ENCODE assay signal across 16 cellular contexts in the genomic region with DNA sequence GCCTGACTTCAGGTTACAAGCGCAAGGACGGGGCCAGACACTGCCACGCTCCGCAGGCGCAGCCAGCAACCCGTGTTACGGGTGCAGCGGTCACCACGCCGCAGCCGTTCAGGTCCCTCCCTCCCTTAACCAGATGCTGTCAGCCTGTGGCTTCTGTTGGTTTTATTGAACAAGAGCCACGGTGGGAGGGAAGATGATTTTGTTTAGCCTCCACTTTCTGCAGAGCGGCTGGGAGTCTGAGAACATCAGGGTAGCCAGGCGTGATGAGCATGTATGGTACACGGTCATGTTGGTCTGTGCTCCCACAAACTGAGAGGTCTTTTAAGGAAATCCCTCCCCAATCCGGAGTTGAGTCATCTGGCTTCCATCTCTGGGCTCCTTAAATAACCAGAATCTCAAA. TPM values are rescaled to one million over a fixed set of nuclear protein-coding genes. Genes with fewer than 3 reads are reported as not detected.
DNase-seq lines count a peak whose midpoint lies in the region; ATAC-seq, FAIRE-seq and TF ChIP-seq lines count a peak whose summit lies in the region.
"Had no signal": no experiment of that assay in that cellular context is flagged by ENCODE, and none has a peak within 500 bp of the region (broad histone marks: within the 10 kb centered on the region; RNA-seq: fewer than 3 reads in every experiment).

No MANE protein-coding gene starts in this region.

- FAIRE-seq in astrocyte (lab: Jason Lieb, UNC), result no peak
- FAIRE-seq: bronchial epithelial cell had no signal

- intact Hi-C loops in right cardiac atrium (cut with DNase I) (no loop called here), left cardiac atrium (cut with DNase I) (no loop called here), vagina (cut with DNase I) (no loop called here)

- WGBS in right cardiac atrium, result 54% methylated on average over 16 of the region's 16 CpGs

- peak overlapping the region; percentile 5 for H3K27ac ChIP-seq in right cardiac atrium (ENCODE audit: low read length)
- no peak overlapping the region for H3K27ac ChIP-seq in astrocyte (ENCODE audit: low read depth, low read length)
- H3K27ac ChIP-seq in vagina, result no peak overlapping the region
- H3K27ac ChIP-seq: lower lobe of right lung had no signal

- no peak overlapping the region for H3K9ac ChIP-seq in astrocyte (ENCODE audit: low read length)

- no peaks in the 10 kb centered on the region for H3K36me3 ChIP-seq in astrocyte (ENCODE audit: insufficient read depth, low read length)
- no peaks in the 10 kb centered on the region for H3K36me3 ChIP-seq in vagina
- H3K36me3 ChIP-seq: lower lobe of right lung had no signal

- H2AFZ ChIP-seq in astrocyte (ENCODE audit: low read depth, low read length), result no peak overlapping the region

- H3K27me3 ChIP-seq in right cardiac atrium (ENCODE audit: control insufficient read depth, insufficient read depth) (no peaks in the 10 kb centered on the region), astrocyte (ENCODE audit: insufficient read depth, low read length) (peaks cover 5% of the 10 kb centered on the region), vagina (no peaks in the 10 kb centered on the region)

- H3K79me2 ChIP-seq in astrocyte (ENCODE audit: insufficient read depth, low read length), result no peaks in the 10 kb centered on the region

- no peaks in the 10 kb centered on the region for H3K4me1 ChIP-seq in right cardiac atrium (ENCODE audit: control insufficient read depth, insufficient read depth, low read length)
- peaks cover 6% of the 10 kb centered on the region for H3K4me1 ChIP-seq in astrocyte (ENCODE audit: insufficient read depth, low read length)
- H3K4me1 ChIP-seq in vagina, result peaks cover 9% of the 10 kb centered on the region
- H3K4me1 ChIP-seq: lower lobe of right lung had no signal

- H3K4me1 Mint-ChIP-seq in astrocyte (ENCODE audit: low read depth, unreplicated experiment), result peaks cover 6% of the 10 kb centered on the region
- H3K4me1 Mint-ChIP-seq: activated naive CD8-positive, alpha-beta T cell treated with anti-CD3 and anti-CD28 coated beads for 36 hours had no signal

- no peaks in the 10 kb centered on the region for H3K9me3 ChIP-seq in right cardiac atrium (ENCODE audit: control insufficient read depth, low read length)
- H3K9me3 ChIP-seq in astrocyte (ENCODE audit: insufficient read depth, low read depth, low read length), result no peaks in the 10 kb centered on the region
- no peaks in the 10 kb centered on the region for H3K9me3 ChIP-seq in vagina
- H3K9me3 ChIP-seq: lower lobe of right lung had no signal

- H3K4me3 ChIP-seq in right cardiac atrium (ENCODE audit: low read length) (no peak overlapping the region), astrocyte (ENCODE audit: insufficient read depth, low read depth, low read length) (no peak overlapping the region), vagina (no peak overlapping the region)
- H3K4me3 ChIP-seq: lower lobe of right lung had no signal

- TF ChIP-seq CTCF in astrocyte (IDR thresholded peaks at IDR 0.05; ENCODE audit: insufficient read depth, low read depth, low read length), result no peak
- TF ChIP-seq CTCF in vagina (IDR thresholded peaks at IDR 0.05), result no peak

- DNase-seq in right cardiac atrium, result peak in 1 of 3 donors; percentile 47
- no peak for DNase-seq in left cardiac atrium
- DNase-seq in astrocyte (ENCODE audit: low read depth), result peak; percentile 30
- peak; percentile 11 for DNase-seq in kidney tubule cell (ENCODE audit: low spot score)
- no peak for DNase-seq in vagina (ENCODE audit: extremely low spot score in 2 of 2)
- DNase-seq in activated CD4-positive, alpha-beta T cell treated with anti-CD3 and anti-CD28 coated beads, Interleukin-2, amount 50 U/mL, for 4 hours, result no peak
- DNase-seq: activated CD8-positive, alpha-beta T cell treated with anti-CD3 and anti-CD28 coated beads, Interleukin-2, amount 10 ng/mL, durations not matched to agents 7 days and 5 days; activated naive CD8-positive, alpha-beta T cell treated with anti-CD3 and anti-CD28 coated beads for 36 hours; activated T-cell treated with anti-CD3 and anti-CD28 coated beads, Interleukin-2, amount 50 U/mL, for 72 hours; Calu3; lower lobe of right lung; naive B cell; NCI-H1048 had no signal

- TF ChIP-seq POLR2A in vagina (IDR thresholded peaks at IDR 0.05), result no peak

- H3K9me3 Mint-ChIP-seq in astrocyte (ENCODE audit: unreplicated experiment), result no peaks in the 10 kb centered on the region
- H3K9me3 Mint-ChIP-seq: activated naive CD8-positive, alpha-beta T cell treated with anti-CD3 and anti-CD28 coated beads for 36 hours; activated T-cell treated with anti-CD3 and anti-CD28 coated beads, Interleukin-2, amount 50 U/mL, for 72 hours had no signal

- no peak overlapping the region for H3K27ac Mint-ChIP-seq in astrocyte (ENCODE audit: unreplicated experiment)
- H3K27ac Mint-ChIP-seq: activated CD8-positive, alpha-beta T cell treated with anti-CD3 and anti-CD28 coated beads, Interleukin-2, amount 10 ng/mL, durations not matched to agents 7 days and 5 days; activated naive CD8-positive, alpha-beta T cell treated with anti-CD3 and anti-CD28 coated beads for 36 hours; activated T-cell treated with anti-CD3 and anti-CD28 coated beads, Interleukin-2, amount 50 U/mL, for 72 hours had no signal

- no peak overlapping the region for H3K4me2 ChIP-seq in astrocyte (ENCODE audit: low read length)

- peaks cover 61% of the 10 kb centered on the region for H3K27me3 Mint-ChIP-seq in astrocyte (ENCODE audit: low read depth, unreplicated experiment)

- no peak overlapping the region for H3K4me3 Mint-ChIP-seq in astrocyte (ENCODE audit: unreplicated experiment)
- H3K4me3 Mint-ChIP-seq: activated CD8-positive, alpha-beta T cell treated with anti-CD3 and anti-CD28 coated beads, Interleukin-2, amount 10 ng/mL, durations not matched to agents 7 days and 5 days; activated naive CD8-positive, alpha-beta T cell treated with anti-CD3 and anti-CD28 coated beads for 36 hours; activated T-cell treated with anti-CD3 and anti-CD28 coated beads, Interleukin-2, amount 50 U/mL, for 72 hours; naive B cell had no signal

- no peak for ATAC-seq in right cardiac atrium
- no peak for ATAC-seq in left cardiac atrium
- ATAC-seq in GM18498 (IDR thresholded peaks at IDR 0.05; ENCODE audit: unreplicated experiment), result no peak
- no peak for ATAC-seq in HG02798 (IDR thresholded peaks at IDR 0.05; ENCODE audit: poor library complexity, unreplicated experiment)
- ATAC-seq: activated CD8-positive, alpha-beta T cell treated with anti-CD3 and anti-CD28 coated beads, Interleukin-2, amount 10 ng/mL, durations not matched to agents 7 days and 5 days; activated T-cell treated with anti-CD3 and anti-CD28 coated beads, Interleukin-2, amount 50 U/mL, for 72 hours; lower lobe of right lung had no signal

- H3K36me3 Mint-ChIP-seq in astrocyte (ENCODE audit: low read depth, unreplicated experiment), result peaks cover 2% of the 10 kb centered on the region
- H3K36me3 Mint-ChIP-seq: activated naive CD8-positive, alpha-beta T cell treated with anti-CD3 and anti-CD28 coated beads for 36 hours; naive B cell had no signal

- H4K20me1 ChIP-seq in astrocyte (ENCODE audit: insufficient read depth, low read length), result no peaks in the 10 kb centered on the region

RNA-seq across cellular contexts. Expression of a gene that starts 18.5 kb away (rescaled TPM):
- total RNA-seq in right cardiac atrium (10 to 100 TPM; 16.9 to 23.8 (median 19.4) TPM), left cardiac atrium (10 to 100 TPM; 20.6 to 21.7 TPM), astrocyte (18.4 and 25.8 TPM in 2 replicates), vagina (19.6 TPM)
- polyA plus RNA-seq in right cardiac atrium, result 9.1 TPM

Comparison
In these comparisons a context has a peak if more than half of its experiments do, and no peak if none do; other contexts are left out.
1. DNase-seq: peak in astrocyte (single experiment) and kidney tubule cell (single experiment); none in left cardiac atrium (single experiment), vagina (0 of 2) and activated CD4-positive, alpha-beta T cell treated with anti-CD3 and anti-CD28 coated beads, Interleukin-2, amount 50 U/mL, for 4 hours (0 of 2).